Comparison of ENCODE assay signal across 13 cellular contexts in genomic region chr6:89118931-89119330, GRCh38. TPM values are rescaled to one million over a fixed set of nuclear protein-coding genes. Genes with fewer than 3 reads are reported as not detected.
DNase-seq lines count a peak whose midpoint lies in the region; ATAC-seq, FAIRE-seq and TF ChIP-seq lines count a peak whose summit lies in the region.
"Had no signal": no experiment of that assay in that cellular context is flagged by ENCODE, and none has a peak within 500 bp of the region (broad histone marks: within the 10 kb centered on the region; RNA-seq: fewer than 3 reads in every experiment).

No MANE protein-coding gene starts in this region.

- H3K9me3 Mint-ChIP-seq in CD4-positive, alpha-beta T cell = no peaks in the 10 kb centered on the region
- H3K9me3 Mint-ChIP-seq in astrocyte (ENCODE audit: unreplicated experiment) (no peaks in the 10 kb centered on the region), CD14-positive monocyte (peaks cover 0 to 6% (median 3%) of the 10 kb centered on the region in 7 donors)
- H3K9me3 Mint-ChIP-seq in naive thymus-derived CD8-positive, alpha-beta T cell = no peaks in the 10 kb centered on the region

- H3K79me2 ChIP-seq in astrocyte (ENCODE audit: insufficient read depth, low read length) = no peaks in the 10 kb centered on the region

- no peak overlapping the region for H2AFZ ChIP-seq in astrocyte (ENCODE audit: low read depth, low read length)

- FAIRE-seq in astrocyte (lab: Jason Lieb, UNC) = no peak
- FAIRE-seq: colon, pancreas had no signal

- in situ Hi-C loops in G401 (cut with HindIII; ENCODE audit: low sequenced_read_pairs) = no loop called here

- no peak for DNase-seq in CD4-positive, alpha-beta T cell
- DNase-seq in G401 (ENCODE audit: low spot score) (peak; percentile 67), astrocyte (ENCODE audit: low read depth) (no peak), CD14-positive monocyte (ENCODE audit: low spot score) (no peak), NCI-H1436 treated with DMSO at 0.1 percent for 48 hours (lab: John Stamatoyannopoulos, UW) (no peak), kidney tubule cell (ENCODE audit: low spot score) (no peak)
- DNase-seq in naive thymus-derived CD8-positive, alpha-beta T cell = no peak
- DNase-seq: activated effector memory CD4-positive, alpha-beta T cell treated with anti-CD3 and anti-CD28 coated beads, Interleukin-2, amount 50 U/mL, for 16 hours; NCI-H2227 treated with DMSO at 0.1 percent for 48 hours; stimulated activated CD4-positive, alpha-beta T cell treated with anti-CD3 and anti-CD28 coated beads, Interleukin-4, amount 100 ng/mL, for 24 hours had no signal

- no peak overlapping the region for H3K4me2 ChIP-seq in astrocyte (ENCODE audit: low read length)

- H3K27ac Mint-ChIP-seq in CD4-positive, alpha-beta T cell = no peak overlapping the region
- H3K27ac Mint-ChIP-seq in astrocyte (ENCODE audit: unreplicated experiment) (no peak overlapping the region), CD14-positive monocyte (no peak overlapping the region)
- no peak overlapping the region for H3K27ac Mint-ChIP-seq in naive thymus-derived CD8-positive, alpha-beta T cell

- no peak overlapping the region for H3K27ac ChIP-seq in CD4-positive, alpha-beta T cell (ENCODE audit: low read depth, low read length)
- no peak overlapping the region for H3K27ac ChIP-seq in astrocyte (ENCODE audit: low read depth, low read length)
- H3K27ac ChIP-seq: pancreas had no signal

- H3K9ac ChIP-seq in astrocyte (ENCODE audit: low read length) = no peak overlapping the region

- no peaks in the 10 kb centered on the region for H3K36me3 Mint-ChIP-seq in CD4-positive, alpha-beta T cell (ENCODE audit: low read depth)
- no peaks in the 10 kb centered on the region for H3K36me3 Mint-ChIP-seq in astrocyte (ENCODE audit: low read depth, unreplicated experiment)
- H3K36me3 Mint-ChIP-seq in naive thymus-derived CD8-positive, alpha-beta T cell = peaks cover 0 to 2% (median 0%) of the 10 kb centered on the region in 3 donors
- H3K36me3 Mint-ChIP-seq in CD14-positive monocyte = no peaks in the 10 kb centered on the region

- TF ChIP-seq CTCF in CD4-positive, alpha-beta T cell (IDR thresholded peaks at IDR 0.05) = no peak
- TF ChIP-seq CTCF in astrocyte (IDR thresholded peaks at IDR 0.05; ENCODE audit: insufficient read depth, low read depth, low read length) = no peak
- no peak for TF ChIP-seq CTCF in CD14-positive monocyte (IDR thresholded peaks at IDR 0.05)

- peaks cover 4% of the 10 kb centered on the region for H3K4me1 ChIP-seq in astrocyte (ENCODE audit: insufficient read depth, low read length)
- H3K4me1 ChIP-seq: pancreas had no signal

- peaks cover 8% of the 10 kb centered on the region for H3K4me1 Mint-ChIP-seq in CD4-positive, alpha-beta T cell (ENCODE audit: low read depth)
- H3K4me1 Mint-ChIP-seq in astrocyte (ENCODE audit: low read depth, unreplicated experiment) = peaks cover 5% of the 10 kb centered on the region
- peaks cover 8 to 11% (median 10%) of the 10 kb centered on the region in 4 donors for H3K4me1 Mint-ChIP-seq in naive thymus-derived CD8-positive, alpha-beta T cell
- peaks cover 8% of the 10 kb centered on the region for H3K4me1 Mint-ChIP-seq in CD14-positive monocyte

- no peaks in the 10 kb centered on the region for H3K36me3 ChIP-seq in astrocyte (ENCODE audit: insufficient read depth, low read length)
- H3K36me3 ChIP-seq: pancreas had no signal

- no peaks in the 10 kb centered on the region for H4K20me1 ChIP-seq in astrocyte (ENCODE audit: insufficient read depth, low read length)

- H3K9me3 ChIP-seq in CD4-positive, alpha-beta T cell (ENCODE audit: control insufficient read depth, low read length) = no peaks in the 10 kb centered on the region
- no peaks in the 10 kb centered on the region for H3K9me3 ChIP-seq in astrocyte (ENCODE audit: insufficient read depth, low read depth, low read length)
- H3K9me3 ChIP-seq: pancreas had no signal

- no peak for ATAC-seq in CD4-positive, alpha-beta T cell (ENCODE audit: poor library complexity)
- ATAC-seq in naive thymus-derived CD8-positive, alpha-beta T cell = no peak
- no peak for ATAC-seq in HG03039 (IDR thresholded peaks at IDR 0.05; ENCODE audit: unreplicated experiment)

- H3K27me3 Mint-ChIP-seq in CD4-positive, alpha-beta T cell = peaks cover 19% of the 10 kb centered on the region
- H3K27me3 Mint-ChIP-seq in astrocyte (ENCODE audit: low read depth, unreplicated experiment) (no peaks in the 10 kb centered on the region), CD14-positive monocyte (ENCODE audit: low read depth in 3 of 3) (peaks cover 8 to 19% (median 9%) of the 10 kb centered on the region in 3 donors)
- peaks cover 0 to 8% (median 0%) of the 10 kb centered on the region in 5 donors for H3K27me3 Mint-ChIP-seq in naive thymus-derived CD8-positive, alpha-beta T cell

- H3K4me3 ChIP-seq in astrocyte (ENCODE audit: insufficient read depth, low read depth, low read length) = no peak overlapping the region

- H3K4me3 Mint-ChIP-seq in CD4-positive, alpha-beta T cell = peak overlapping the region; percentile 69
- peak overlapping the region; percentile 79 for H3K4me3 Mint-ChIP-seq in astrocyte (ENCODE audit: unreplicated experiment)
- H3K4me3 Mint-ChIP-seq in naive thymus-derived CD8-positive, alpha-beta T cell = peak overlapping the region; percentile 46 to 88 (median 72)
- H3K4me3 Mint-ChIP-seq in CD14-positive monocyte = peak overlapping the region in 1 of 2 donors; percentile 1

- CTCF ChIA-PET in CD4-positive, alpha-beta T cell (lab: Charles Lee) = no interaction called here

- intact Hi-C loops in CD4-positive, alpha-beta T cell (cut with DNase I, micrococcal nuclease) = no loop called here
- intact Hi-C loops in CD14-positive monocyte (cut with micrococcal nuclease) = no loop called here

- POLR2A ChIA-PET in CD4-positive, alpha-beta T cell (lab: Charles Lee) = interaction anchor here (1.2 to 3.6 kb wide), 2 partner anchors 26 to 39 kb away, joined by 3 to 50 read pairs; partner anchors contain the start of gene PNRC1
- POLR2A ChIA-PET in naive thymus-derived CD8-positive, alpha-beta T cell (lab: Charles Lee) = interaction anchor here (1.4 kb wide), 1 partner anchor 36 kb away, joined by 3 read pairs; no protein-coding TSS in a partner anchor

- peaks cover 4% of the 10 kb centered on the region for H3K27me3 ChIP-seq in CD4-positive, alpha-beta T cell (ENCODE audit: control insufficient read depth, insufficient read depth, low read length)
- no peaks in the 10 kb centered on the region for H3K27me3 ChIP-seq in astrocyte (ENCODE audit: insufficient read depth, low read length)
- H3K27me3 ChIP-seq: pancreas had no signal

RNA-seq across cellular contexts. Expression of gene SRSF12, which starts 1.1 kb away (rescaled TPM):
- total RNA-seq in CD4-positive, alpha-beta T cell = not detected
- total RNA-seq in G401 (2014; rRNA removed; shearing (Covaris generic)) = 4.6 and 8.2 TPM in 2 replicates
- 7.0 and 9.2 TPM in 2 replicates for total RNA-seq in astrocyte
- not detected for total RNA-seq in naive thymus-derived CD8-positive, alpha-beta T cell
- polyA plus RNA-seq in naive thymus-derived CD8-positive, alpha-beta T cell = under 1 TPM in 2 of 3 donors, not detected in 1; 0.05 to 0.20 TPM
- polyA plus RNA-seq in CD14-positive monocyte = under 1 TPM in 1 of 2 donors, not detected in 1; 0.04 TPM

RNA-seq across cellular contexts. Expression of gene PM20D2, which starts 26.9 kb away (rescaled TPM):
- 1 to 10 TPM; 5.2 to 5.3 TPM for total RNA-seq in CD4-positive, alpha-beta T cell
- total RNA-seq in G401 (2014; rRNA removed; shearing (Covaris generic)) = 22.4 and 42.2 TPM in 2 replicates
- 7.7 and 10.4 TPM in 2 replicates for total RNA-seq in astrocyte
- 10 to 100 TPM; 12.7 to 13.3 TPM for total RNA-seq in naive thymus-derived CD8-positive, alpha-beta T cell
- 10 to 100 TPM in 1 of 3 donors, 1 to 10 TPM in 2; 8.9 to 11.9 (median 9.9) TPM for polyA plus RNA-seq in naive thymus-derived CD8-positive, alpha-beta T cell
- polyA plus RNA-seq in CD14-positive monocyte = 1 to 10 TPM; 1.2 to 2.1 TPM

RNA-seq across cellular contexts. Expression of gene PNRC1, which starts 38.4 kb away (rescaled TPM):
- total RNA-seq in CD4-positive, alpha-beta T cell = 1,000 to 10,000 TPM in 1 of 2 experiments, 100 to 1,000 TPM in 1; 974 to 1,023 TPM
- total RNA-seq in G401 (2014; rRNA removed; shearing (Covaris generic)) = 30.0 and 49.6 TPM in 2 replicates
- total RNA-seq in astrocyte = 93.2 and 95.9 TPM in 2 replicates
- 100 to 1,000 TPM; 645 to 699 TPM for total RNA-seq in naive thymus-derived CD8-positive, alpha-beta T cell
- polyA plus RNA-seq in naive thymus-derived CD8-positive, alpha-beta T cell = 100 to 1,000 TPM; 561 to 737 (median 604) TPM
- polyA plus RNA-seq in CD14-positive monocyte = 100 to 1,000 TPM; 348 to 398 TPM
